Comparison of ENCODE assay signal across 1 cellular context in the genomic region with DNA sequence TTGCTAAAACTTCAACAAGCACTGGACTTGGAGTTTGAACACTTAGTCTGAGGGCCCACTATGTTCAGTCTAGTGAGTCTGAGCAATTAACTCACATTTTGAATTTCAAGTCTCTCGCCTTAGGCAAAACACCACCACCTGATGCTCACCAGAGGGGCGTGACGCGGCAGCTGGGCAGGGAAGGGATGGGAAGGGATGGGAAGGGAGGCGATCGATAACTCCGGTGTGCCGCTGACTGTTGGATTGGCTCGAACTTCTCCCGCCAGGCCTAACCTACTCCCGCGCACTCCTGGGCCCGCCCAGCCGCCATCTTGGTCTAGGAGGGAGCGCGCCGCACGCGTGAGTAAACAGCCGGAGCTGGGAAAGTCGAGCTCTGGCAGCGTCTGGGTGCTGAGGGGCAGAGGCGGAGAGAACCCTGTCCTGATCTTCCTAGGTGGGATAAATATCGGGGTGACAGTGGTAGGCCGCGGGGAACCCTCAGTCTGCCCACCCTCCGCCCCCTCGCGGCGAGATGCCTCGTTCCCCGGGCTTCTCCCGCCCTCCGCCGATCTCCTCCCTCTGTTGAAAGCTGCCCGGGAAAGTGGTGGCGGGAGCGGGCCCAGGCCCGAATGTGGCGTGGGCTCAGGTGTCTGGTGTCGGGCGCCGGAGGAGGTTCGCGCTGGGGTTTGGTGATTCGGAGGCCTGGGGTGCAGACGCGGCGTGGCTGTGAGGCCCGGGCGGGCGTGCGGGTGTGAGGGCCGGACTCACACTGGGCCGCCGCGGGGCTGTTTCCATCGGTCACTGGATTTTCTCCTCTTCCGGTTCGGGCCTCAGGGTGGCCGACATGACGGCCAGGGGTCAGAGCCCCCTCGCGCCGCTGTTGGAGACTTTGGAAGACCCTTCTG.
TF ChIP-seq lines count a peak whose summit lies in the region.

A gene with protein sequence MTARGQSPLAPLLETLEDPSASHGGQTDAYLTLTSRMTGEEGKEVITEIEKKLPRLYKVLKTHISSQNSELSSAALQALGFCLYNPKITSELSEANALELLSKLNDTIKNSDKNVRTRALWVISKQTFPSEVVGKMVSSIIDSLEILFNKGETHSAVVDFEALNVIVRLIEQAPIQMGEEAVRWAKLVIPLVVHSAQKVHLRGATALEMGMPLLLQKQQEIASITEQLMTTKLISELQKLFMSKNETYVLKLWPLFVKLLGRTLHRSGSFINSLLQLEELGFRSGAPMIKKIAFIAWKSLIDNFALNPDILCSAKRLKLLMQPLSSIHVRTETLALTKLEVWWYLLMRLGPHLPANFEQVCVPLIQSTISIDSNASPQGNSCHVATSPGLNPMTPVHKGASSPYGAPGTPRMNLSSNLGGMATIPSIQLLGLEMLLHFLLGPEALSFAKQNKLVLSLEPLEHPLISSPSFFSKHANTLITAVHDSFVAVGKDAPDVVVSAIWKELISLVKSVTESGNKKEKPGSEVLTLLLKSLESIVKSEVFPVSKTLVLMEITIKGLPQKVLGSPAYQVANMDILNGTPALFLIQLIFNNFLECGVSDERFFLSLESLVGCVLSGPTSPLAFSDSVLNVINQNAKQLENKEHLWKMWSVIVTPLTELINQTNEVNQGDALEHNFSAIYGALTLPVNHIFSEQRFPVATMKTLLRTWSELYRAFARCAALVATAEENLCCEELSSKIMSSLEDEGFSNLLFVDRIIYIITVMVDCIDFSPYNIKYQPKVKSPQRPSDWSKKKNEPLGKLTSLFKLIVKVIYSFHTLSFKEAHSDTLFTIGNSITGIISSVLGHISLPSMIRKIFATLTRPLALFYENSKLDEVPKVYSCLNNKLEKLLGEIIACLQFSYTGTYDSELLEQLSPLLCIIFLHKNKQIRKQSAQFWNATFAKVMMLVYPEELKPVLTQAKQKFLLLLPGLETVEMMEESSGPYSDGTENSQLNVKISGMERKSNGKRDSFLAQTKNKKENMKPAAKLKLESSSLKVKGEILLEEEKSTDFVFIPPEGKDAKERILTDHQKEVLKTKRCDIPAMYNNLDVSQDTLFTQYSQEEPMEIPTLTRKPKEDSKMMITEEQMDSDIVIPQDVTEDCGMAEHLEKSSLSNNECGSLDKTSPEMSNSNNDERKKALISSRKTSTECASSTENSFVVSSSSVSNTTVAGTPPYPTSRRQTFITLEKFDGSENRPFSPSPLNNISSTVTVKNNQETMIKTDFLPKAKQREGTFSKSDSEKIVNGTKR (N-terminal part only) (plus strand): TSS at position 302 of the 884 bp plus-strand sequence. CDS start 522 bp downstream, at position 824.

TF ChIP-seq in HepG2, 621 proteins besides CTCF, POLR2A, EP300 and RAD21 (continued from another document and continues in another):
- TF ChIP-seq ZSCAN29 (CRISPR knock-in tag; conservative IDR thresholded peaks at IDR 0.05) (0 out of 2 replicates have a peak, but pooled peaks have one; percentile 68), ZNF317 (CRISPR knock-in tag; IDR thresholded peaks at IDR 0.05) (peak; percentile 88; the same call in 1 of the 2 replicates), CHD2 (IDR thresholded peaks at IDR 0.05; ENCODE audit: low read depth, low read length) (peak; percentile 64; the same call in 1 of the 2 replicates), IRF2 (CRISPR knock-in tag; IDR thresholded peaks at IDR 0.05) (peak; percentile 51), ZNF878 (CRISPR knock-in tag; IDR thresholded peaks at IDR 0.05) (peak; percentile 95), PCBP1 (IDR thresholded peaks at IDR 0.05; ENCODE audit: borderline replicate concordance, low read depth, low read length) (peak; percentile 95), ATF7 (IDR thresholded peaks at IDR 0.05) (no peak), ATF7 (CRISPR knock-in tag; IDR thresholded peaks at IDR 0.05) (no peak; the same call in 1 of the 2 replicates), ZNF775 (CRISPR knock-in tag; IDR thresholded peaks at IDR 0.05; ENCODE audit: borderline replicate concordance) (no peak), SMAD9 (CRISPR knock-in tag; IDR thresholded peaks at IDR 0.05) (peak; percentile 61; the same call in 1 of the 2 replicates), ZFY (CRISPR knock-in tag; IDR thresholded peaks at IDR 0.05) (peak; percentile 96), ZNF451 (CRISPR knock-in tag; IDR thresholded peaks at IDR 0.05) (0 out of 2 replicates have a peak, but pooled peaks have one; percentile 63), ZNF263 (CRISPR knock-in tag; IDR thresholded peaks at IDR 0.05) (no peak), U2AF1 (optimal IDR thresholded peaks at IDR 0.05; ENCODE audit: low read depth, low read length) (no peak), SRSF9 (IDR thresholded peaks at IDR 0.05; ENCODE audit: borderline replicate concordance, insufficient read depth, low read depth, low read length, poor library complexity, severe bottlenecking) (no peak), ZNF570 (CRISPR knock-in tag; IDR thresholded peaks at IDR 0.05; ENCODE audit: borderline replicate concordance) (no peak), HCFC1 (IDR thresholded peaks at IDR 0.05; ENCODE audit: low read depth, low read length) (peak; percentile 65), NFATC3 (CRISPR knock-in tag; IDR thresholded peaks at IDR 0.05) (peak; percentile 79; the same call in 1 of the 2 replicates), EHMT2 (IDR thresholded peaks at IDR 0.05; ENCODE audit: borderline replicate concordance, low read depth, low read length) (no peak; the same call in 1 of the 2 replicates), MTF2 (CRISPR knock-in tag; IDR thresholded peaks at IDR 0.05; ENCODE audit: borderline replicate concordance) (peak; percentile 92), SAFB2 (CRISPR knock-in tag; IDR thresholded peaks at IDR 0.05; ENCODE audit: borderline replicate concordance, low read depth) (peak; percentile 98), DMAP1 (CRISPR knock-in tag; IDR thresholded peaks at IDR 0.05) (peak; percentile 99), ARNTL (CRISPR knock-in tag; IDR thresholded peaks at IDR 0.05) (no peak), TOE1 (CRISPR knock-in tag; IDR thresholded peaks at IDR 0.05) (no peak; the same call in none of the 2 replicates), ZNF354B (CRISPR knock-in tag; IDR thresholded peaks at IDR 0.05) (no peak), MZF1 (CRISPR knock-in tag; IDR thresholded peaks at IDR 0.05; ENCODE audit: borderline replicate concordance) (peak; percentile 18; the same call in 1 of the 2 replicates), PHF21A (CRISPR knock-in tag; IDR thresholded peaks at IDR 0.05) (peak; percentile 65; the same call in 1 of the 2 replicates), GATAD2A (CRISPR knock-in tag; IDR thresholded peaks at IDR 0.05) (peak; percentile 74), HOXA9 (CRISPR knock-in tag; IDR thresholded peaks at IDR 0.05; ENCODE audit: borderline replicate concordance) (0 out of 2 replicates have a peak, but pooled peaks have one; percentile 17), ZNF556 (CRISPR knock-in tag; IDR thresholded peaks at IDR 0.05; ENCODE audit: borderline replicate concordance) (peak; percentile 77; the same call in 1 of the 2 replicates), CHD4 (IDR thresholded peaks at IDR 0.05; ENCODE audit: borderline replicate concordance, low read length) (no peak), KMT2B (CRISPR knock-in tag; IDR thresholded peaks at IDR 0.05) (peak; percentile 99), MED1 (CRISPR knock-in tag; IDR thresholded peaks at IDR 0.05) (peak; percentile 64)
- TF ChIP-seq, protein P1, sequence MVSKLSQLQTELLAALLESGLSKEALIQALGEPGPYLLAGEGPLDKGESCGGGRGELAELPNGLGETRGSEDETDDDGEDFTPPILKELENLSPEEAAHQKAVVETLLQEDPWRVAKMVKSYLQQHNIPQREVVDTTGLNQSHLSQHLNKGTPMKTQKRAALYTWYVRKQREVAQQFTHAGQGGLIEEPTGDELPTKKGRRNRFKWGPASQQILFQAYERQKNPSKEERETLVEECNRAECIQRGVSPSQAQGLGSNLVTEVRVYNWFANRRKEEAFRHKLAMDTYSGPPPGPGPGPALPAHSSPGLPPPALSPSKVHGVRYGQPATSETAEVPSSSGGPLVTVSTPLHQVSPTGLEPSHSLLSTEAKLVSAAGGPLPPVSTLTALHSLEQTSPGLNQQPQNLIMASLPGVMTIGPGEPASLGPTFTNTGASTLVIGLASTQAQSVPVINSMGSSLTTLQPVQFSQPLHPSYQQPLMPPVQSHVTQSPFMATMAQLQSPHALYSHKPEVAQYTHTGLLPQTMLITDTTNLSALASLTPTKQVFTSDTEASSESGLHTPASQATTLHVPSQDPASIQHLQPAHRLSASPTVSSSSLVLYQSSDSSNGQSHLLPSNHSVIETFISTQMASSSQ (IDR thresholded peaks at IDR 0.05; ENCODE audit: low read depth), result 0 out of 2 replicates have a peak, but pooled peaks have one; percentile 31
- TF ChIP-seq, protein P1 (CRISPR knock-in tag; IDR thresholded peaks at IDR 0.05; ENCODE audit: borderline replicate concordance), result peak; percentile 66; the same call in 1 of the 2 replicates
- TF ChIP-seq, protein P2, sequence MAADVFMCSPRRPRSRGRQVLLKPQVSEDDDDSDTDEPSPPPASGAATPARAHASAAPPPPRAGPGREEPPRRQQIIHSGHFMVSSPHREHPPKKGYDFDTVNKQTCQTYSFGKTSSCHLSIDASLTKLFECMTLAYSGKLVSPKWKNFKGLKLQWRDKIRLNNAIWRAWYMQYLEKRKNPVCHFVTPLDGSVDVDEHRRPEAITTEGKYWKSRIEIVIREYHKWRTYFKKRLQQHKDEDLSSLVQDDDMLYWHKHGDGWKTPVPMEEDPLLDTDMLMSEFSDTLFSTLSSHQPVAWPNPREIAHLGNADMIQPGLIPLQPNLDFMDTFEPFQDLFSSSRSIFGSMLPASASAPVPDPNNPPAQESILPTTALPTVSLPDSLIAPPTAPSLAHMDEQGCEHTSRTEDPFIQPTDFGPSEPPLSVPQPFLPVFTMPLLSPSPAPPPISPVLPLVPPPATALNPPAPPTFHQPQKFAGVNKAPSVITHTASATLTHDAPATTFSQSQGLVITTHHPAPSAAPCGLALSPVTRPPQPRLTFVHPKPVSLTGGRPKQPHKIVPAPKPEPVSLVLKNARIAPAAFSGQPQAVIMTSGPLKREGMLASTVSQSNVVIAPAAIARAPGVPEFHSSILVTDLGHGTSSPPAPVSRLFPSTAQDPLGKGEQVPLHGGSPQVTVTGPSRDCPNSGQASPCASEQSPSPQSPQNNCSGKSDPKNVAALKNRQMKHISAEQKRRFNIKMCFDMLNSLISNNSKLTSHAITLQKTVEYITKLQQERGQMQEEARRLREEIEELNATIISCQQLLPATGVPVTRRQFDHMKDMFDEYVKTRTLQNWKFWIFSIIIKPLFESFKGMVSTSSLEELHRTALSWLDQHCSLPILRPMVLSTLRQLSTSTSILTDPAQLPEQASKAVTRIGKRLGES (CRISPR knock-in tag; IDR thresholded peaks at IDR 0.05; ENCODE audit: borderline replicate concordance), result no peak
- TF ChIP-seq, protein P3, sequence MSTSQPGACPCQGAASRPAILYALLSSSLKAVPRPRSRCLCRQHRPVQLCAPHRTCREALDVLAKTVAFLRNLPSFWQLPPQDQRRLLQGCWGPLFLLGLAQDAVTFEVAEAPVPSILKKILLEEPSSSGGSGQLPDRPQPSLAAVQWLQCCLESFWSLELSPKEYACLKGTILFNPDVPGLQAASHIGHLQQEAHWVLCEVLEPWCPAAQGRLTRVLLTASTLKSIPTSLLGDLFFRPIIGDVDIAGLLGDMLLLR (CRISPR knock-in tag; IDR thresholded peaks at IDR 0.05), result peak; percentile 86; the same call in 1 of the 2 replicates
- TF ChIP-seq, protein P4, sequence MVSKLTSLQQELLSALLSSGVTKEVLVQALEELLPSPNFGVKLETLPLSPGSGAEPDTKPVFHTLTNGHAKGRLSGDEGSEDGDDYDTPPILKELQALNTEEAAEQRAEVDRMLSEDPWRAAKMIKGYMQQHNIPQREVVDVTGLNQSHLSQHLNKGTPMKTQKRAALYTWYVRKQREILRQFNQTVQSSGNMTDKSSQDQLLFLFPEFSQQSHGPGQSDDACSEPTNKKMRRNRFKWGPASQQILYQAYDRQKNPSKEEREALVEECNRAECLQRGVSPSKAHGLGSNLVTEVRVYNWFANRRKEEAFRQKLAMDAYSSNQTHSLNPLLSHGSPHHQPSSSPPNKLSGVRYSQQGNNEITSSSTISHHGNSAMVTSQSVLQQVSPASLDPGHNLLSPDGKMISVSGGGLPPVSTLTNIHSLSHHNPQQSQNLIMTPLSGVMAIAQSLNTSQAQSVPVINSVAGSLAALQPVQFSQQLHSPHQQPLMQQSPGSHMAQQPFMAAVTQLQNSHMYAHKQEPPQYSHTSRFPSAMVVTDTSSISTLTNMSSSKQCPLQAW (CRISPR knock-in tag; IDR thresholded peaks at IDR 0.05), result peak; percentile 87
- TF ChIP-seq, protein P5, sequence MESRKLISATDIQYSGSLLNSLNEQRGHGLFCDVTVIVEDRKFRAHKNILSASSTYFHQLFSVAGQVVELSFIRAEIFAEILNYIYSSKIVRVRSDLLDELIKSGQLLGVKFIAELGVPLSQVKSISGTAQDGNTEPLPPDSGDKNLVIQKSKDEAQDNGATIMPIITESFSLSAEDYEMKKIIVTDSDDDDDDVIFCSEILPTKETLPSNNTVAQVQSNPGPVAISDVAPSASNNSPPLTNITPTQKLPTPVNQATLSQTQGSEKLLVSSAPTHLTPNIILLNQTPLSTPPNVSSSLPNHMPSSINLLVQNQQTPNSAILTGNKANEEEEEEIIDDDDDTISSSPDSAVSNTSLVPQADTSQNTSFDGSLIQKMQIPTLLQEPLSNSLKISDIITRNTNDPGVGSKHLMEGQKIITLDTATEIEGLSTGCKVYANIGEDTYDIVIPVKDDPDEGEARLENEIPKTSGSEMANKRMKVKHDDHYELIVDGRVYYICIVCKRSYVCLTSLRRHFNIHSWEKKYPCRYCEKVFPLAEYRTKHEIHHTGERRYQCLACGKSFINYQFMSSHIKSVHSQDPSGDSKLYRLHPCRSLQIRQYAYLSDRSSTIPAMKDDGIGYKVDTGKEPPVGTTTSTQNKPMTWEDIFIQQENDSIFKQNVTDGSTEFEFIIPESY (CRISPR knock-in tag; IDR thresholded peaks at IDR 0.05), result no peak
- TF ChIP-seq, protein P6, sequence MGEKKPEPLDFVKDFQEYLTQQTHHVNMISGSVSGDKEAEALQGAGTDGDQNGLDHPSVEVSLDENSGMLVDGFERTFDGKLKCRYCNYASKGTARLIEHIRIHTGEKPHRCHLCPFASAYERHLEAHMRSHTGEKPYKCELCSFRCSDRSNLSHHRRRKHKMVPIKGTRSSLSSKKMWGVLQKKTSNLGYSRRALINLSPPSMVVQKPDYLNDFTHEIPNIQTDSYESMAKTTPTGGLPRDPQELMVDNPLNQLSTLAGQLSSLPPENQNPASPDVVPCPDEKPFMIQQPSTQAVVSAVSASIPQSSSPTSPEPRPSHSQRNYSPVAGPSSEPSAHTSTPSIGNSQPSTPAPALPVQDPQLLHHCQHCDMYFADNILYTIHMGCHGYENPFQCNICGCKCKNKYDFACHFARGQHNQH (CRISPR knock-in tag; IDR thresholded peaks at IDR 0.05), result peak; percentile 94
- TF ChIP-seq, protein P7, sequence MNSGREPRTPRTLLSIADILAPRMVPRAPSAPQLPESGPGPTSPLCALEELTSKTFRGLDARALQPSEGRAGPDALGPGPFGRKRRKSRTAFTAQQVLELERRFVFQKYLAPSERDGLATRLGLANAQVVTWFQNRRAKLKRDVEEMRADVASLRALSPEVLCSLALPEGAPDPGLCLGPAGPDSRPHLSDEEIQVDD (CRISPR knock-in tag; IDR thresholded peaks at IDR 0.05; ENCODE audit: borderline replicate concordance), result no peak
